In the genomic region with DNA sequence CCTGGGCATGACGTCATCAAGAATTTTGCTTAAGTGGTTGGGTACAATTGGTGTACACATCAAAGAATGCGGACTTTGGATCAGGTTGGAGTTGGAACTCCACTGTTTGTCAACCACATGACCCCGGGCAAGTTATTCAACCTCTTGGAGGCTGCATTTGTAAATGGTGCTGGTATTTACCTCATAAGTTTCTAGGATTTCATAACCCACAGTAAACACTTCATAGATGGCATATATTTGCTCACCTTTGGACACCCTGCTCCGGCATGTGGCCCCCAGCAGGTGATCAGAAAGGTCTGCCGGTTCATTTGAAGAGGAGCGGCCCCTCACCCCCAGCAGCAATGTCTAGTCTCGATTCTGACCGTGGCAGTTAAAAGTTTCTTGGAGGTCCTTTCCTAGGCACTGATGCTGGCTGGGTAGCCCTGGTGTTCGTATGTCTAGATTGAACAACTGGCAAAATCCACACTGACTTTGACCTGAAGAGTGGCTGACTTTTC, we compare ENCODE assay signal across 15 cellular contexts.
DNase-seq lines count a peak whose midpoint lies in the region; ATAC-seq and TF ChIP-seq lines count a peak whose summit lies in the region.
"Had no signal": no experiment of that assay in that cellular context is flagged by ENCODE, and none has a peak within 500 bp of the region (broad histone marks: within the 10 kb centered on the region; RNA-seq: fewer than 3 reads in every experiment).

No MANE protein-coding gene starts in this region.

- intact Hi-C loops in Calu3 (cut with micrococcal nuclease; ENCODE audit: unreplicated experiment): loop anchor here (10.0 kb wide), 2 partner anchors 759 to 911 kb away; a partner anchor contains a TSS

- no peak for TF ChIP-seq CTCF in Calu3 (IDR thresholded peaks at IDR 0.05; ENCODE audit: unreplicated experiment)
- no peak for TF ChIP-seq CTCF in lung (IDR thresholded peaks at IDR 0.05; ENCODE audit: control extremely low read depth, extremely low read depth)

- WGBS in lung, 2 donors: 76 to 81% methylated on average over 9 of the region's 9 CpGs

- H3K27me3 ChIP-seq in lung (ENCODE audit: control insufficient read depth, insufficient read depth): no peaks in the 10 kb centered on the region
- H3K27me3 ChIP-seq: spleen had no signal

- CTCF ChIA-PET in Calu3 (lab: Charles Lee): interaction anchor here (0.5 to 1.2 kb wide), 2 partner anchors 107 to 277 kb away, joined by 3 to 4 read pairs; no protein-coding TSS in a partner anchor

- ATAC-seq in lung (ENCODE audit: insufficient read depth, low FRiP score): peak; percentile 67
- ATAC-seq in GM21717 (IDR thresholded peaks at IDR 0.05; ENCODE audit: unreplicated experiment): no peak
- ATAC-seq in HG03175 (IDR thresholded peaks at IDR 0.05; ENCODE audit: unreplicated experiment): no peak
- ATAC-seq in HG03460 (IDR thresholded peaks at IDR 0.05; ENCODE audit: unreplicated experiment): no peak

- H3K36me3 ChIP-seq in lung (ENCODE audit: control insufficient read depth in 2 of 2, insufficient read depth in 2 of 2, low read length in 2 of 2): no peaks in the 10 kb centered on the region
- H3K36me3 ChIP-seq: HAP-1 had no signal

- no peaks in the 10 kb centered on the region for H3K9me3 Mint-ChIP-seq in Calu3 (ENCODE audit: low read depth, unreplicated experiment)
- H3K9me3 Mint-ChIP-seq: activated CD4-positive, alpha-beta memory T cell treated with anti-CD3 and anti-CD28 coated beads, Interleukin-2, amount 10 ng/mL, durations not matched to agents 7 days and 5 days; activated T-helper 2 cell treated with anti-CD3 and anti-CD28 coated beads, Interferon-gamma antibody, Interleukin-2, Interleukin-4, amounts not matched to agents 10 μg/mL and 5 μg/mL and 100 μg/mL, durations not matched to agents 14 hours and 24 hours and 36 hours had no signal

- H3K27me3 Mint-ChIP-seq in Calu3 (ENCODE audit: unreplicated experiment): no peaks in the 10 kb centered on the region
- H3K27me3 Mint-ChIP-seq: activated CD4-positive, alpha-beta memory T cell treated with anti-CD3 and anti-CD28 coated beads, Interleukin-2, amount 10 ng/mL, durations not matched to agents 7 days and 5 days had no signal

- DNase-seq in Calu3: peak; percentile 67
- DNase-seq in NCI-H510A (lab: John Stamatoyannopoulos, UW): peak; percentile 23
- peak; percentile 28 for DNase-seq in dermis blood vessel endothelial cell
- DNase-seq in lung (ENCODE audit: low spot score): peak; percentile 86
- no peak for DNase-seq in NCI-H1417 treated with DMSO at 0.1 percent for 48 hours (lab: John Stamatoyannopoulos, UW)
- DNase-seq: activated CD4-positive, alpha-beta memory T cell treated with anti-CD3 and anti-CD28 coated beads, Interleukin-2, amount 10 ng/mL, durations not matched to agents 7 days and 5 days; midbrain; NCI-H2107; spleen had no signal

- H3K27ac ChIP-seq in lung (ENCODE audit: low read depth in 1 of 2, low read length in 1 of 2): no peak overlapping the region
- H3K27ac ChIP-seq: SK-N-MC, spleen had no signal

- H3K4me3 Mint-ChIP-seq in Calu3 (ENCODE audit: low read depth, unreplicated experiment): no peak overlapping the region
- H3K4me3 Mint-ChIP-seq: activated CD4-positive, alpha-beta memory T cell treated with anti-CD3 and anti-CD28 coated beads, Interleukin-2, amount 10 ng/mL, durations not matched to agents 7 days and 5 days had no signal

- H3K4me1 ChIP-seq in lung (ENCODE audit: control insufficient read depth in 2 of 2, insufficient read depth in 2 of 2, low read length in 2 of 2): peaks cover 0 to 2% of the 10 kb centered on the region in 2 donors
- H3K4me1 ChIP-seq: HAP-1, spleen had no signal

- no peaks in the 10 kb centered on the region for H3K9me3 ChIP-seq in lung (ENCODE audit: control insufficient read depth in 2 of 2, insufficient read depth in 1 of 2, low read length in 1 of 2)
- H3K9me3 ChIP-seq: HAP-1, spleen had no signal

- H3K4me1 Mint-ChIP-seq in Calu3 (ENCODE audit: low read depth, unreplicated experiment): peaks cover 35% of the 10 kb centered on the region

- H3K27ac Mint-ChIP-seq in Calu3 (ENCODE audit: unreplicated experiment): no peak overlapping the region
- H3K27ac Mint-ChIP-seq: activated CD4-positive, alpha-beta memory T cell treated with anti-CD3 and anti-CD28 coated beads, Interleukin-2, amount 10 ng/mL, durations not matched to agents 7 days and 5 days had no signal

- no TSS peak for BruUV-seq in Calu3 (replicated peaks; lab: Mats Ljungman, UMichigan)

- H3K4me3 ChIP-seq in lung: no peak overlapping the region
- H3K4me3 ChIP-seq: HAP-1, SK-N-MC, spleen had no signal

- H3K36me3 Mint-ChIP-seq in Calu3 (ENCODE audit: insufficient read depth, unreplicated experiment): peaks cover 21% of the 10 kb centered on the region
